In the genomic region with DNA sequence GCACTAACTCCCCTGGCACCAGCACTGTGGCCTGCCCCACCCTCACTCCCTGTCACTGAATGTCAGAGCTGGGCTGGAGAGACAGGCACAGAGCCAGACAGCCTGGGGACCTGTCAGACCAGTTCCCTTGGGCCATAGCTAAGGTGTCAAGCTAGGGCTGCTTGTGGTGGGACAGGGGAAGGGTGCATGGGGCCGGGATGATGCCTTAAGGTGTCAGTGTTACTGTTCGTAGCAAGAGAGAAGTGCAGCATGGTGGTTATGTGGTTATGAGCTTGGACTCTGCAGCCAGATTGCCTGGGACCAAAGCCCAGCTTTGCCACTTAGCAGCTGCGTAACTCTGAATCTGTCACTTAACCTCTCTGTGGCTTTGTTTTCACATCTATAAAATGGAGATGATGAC, we compare ENCODE assay signal across 8 cellular contexts. TPM values are rescaled to one million over a fixed set of nuclear protein-coding genes. Genes with fewer than 3 reads are reported as not detected.
DNase-seq lines count a peak whose midpoint lies in the region; ATAC-seq and TF ChIP-seq lines count a peak whose summit lies in the region.

No MANE protein-coding gene starts in this region.

- TF ChIP-seq RAD21 in SK-N-SH (IDR thresholded peaks at IDR 0.05; ENCODE audit: low read length) = no peak

- H3F3A ChIP-seq in SK-N-SH (replicated peaks; ENCODE audit: insufficient read depth) = no peaks in the 10 kb centered on the region

- no peaks in the 10 kb centered on the region for H4K20me1 ChIP-seq in SK-N-SH (ENCODE audit: insufficient read depth)

- H3K9me2 ChIP-seq in SK-N-SH = no peaks in the 10 kb centered on the region

- WGBS in SK-N-SH (ENCODE audit: low lambda C conversion rate) = 81% methylated on average over 3 of the region's 3 CpGs

- ATAC-seq in GM18909 (IDR thresholded peaks at IDR 0.05; ENCODE audit: poor library complexity, unreplicated experiment) (peak; percentile 34), HG03060 (IDR thresholded peaks at IDR 0.05; ENCODE audit: low read depth, unreplicated experiment) (peak; percentile 24), gastrocnemius medialis (no peak)

- H3K79me2 ChIP-seq in SK-N-SH (ENCODE audit: insufficient read depth) = no peaks in the 10 kb centered on the region

- H3K9me3 ChIP-seq in gastrocnemius medialis (no peaks in the 10 kb centered on the region), SK-N-SH (no peaks in the 10 kb centered on the region)

- POLR2A ChIA-PET in SK-N-SH (lab: Yijun Ruan, JAX) = interaction anchor here (1.0 kb wide), 2 partner anchors 11 to 18 kb away, joined by 3 to 6 read pairs; no protein-coding TSS in a partner anchor

- H3K36me3 ChIP-seq in gastrocnemius medialis (no peaks in the 10 kb centered on the region), SK-N-SH (replicated peaks in 1 of 2; ENCODE audit: control insufficient read depth in 1 of 2, insufficient read depth in 2 of 2, low read length in 1 of 2) (no peaks in the 10 kb centered on the region)

- no peak for TF ChIP-seq POLR2A in gastrocnemius medialis (IDR thresholded peaks at IDR 0.05)

- DNase-seq in gastrocnemius medialis = no peak
- no peak for DNase-seq in T-helper 9 cell
- no peak for DNase-seq in cerebellar nuclear complex (lab: John Stamatoyannopoulos, UW)
- no peak for DNase-seq in NCI-H1105 (lab: John Stamatoyannopoulos, UW)
- no peak for DNase-seq in SK-N-SH

- H2AFZ ChIP-seq in SK-N-SH (ENCODE audit: low read depth) = no peak overlapping the region

- H3K27ac ChIP-seq in cingulate gyrus (ENCODE audit: low read depth, low read length) = peak overlapping the region; percentile 98
- H3K27ac ChIP-seq in gastrocnemius medialis = peak overlapping the region; percentile 75 to 90 (median 78)
- no peak overlapping the region for H3K27ac ChIP-seq in SK-N-SH (ENCODE audit: low read depth in 2 of 2, low read length in 1 of 2)

- no peak for TF ChIP-seq CTCF in gastrocnemius medialis (IDR thresholded peaks at IDR 0.05 in 4 of 5, conservative IDR thresholded peaks at IDR 0.05 in 1 of 5)
- no peak for TF ChIP-seq CTCF in SK-N-SH (IDR thresholded peaks at IDR 0.05)

- in situ Hi-C loops in gastrocnemius medialis (cut with MboI; ENCODE audit: low sequenced_read_pairs in 4 of 4) = no loop called here

- CTCF ChIA-PET in SK-N-SH (lab: Yijun Ruan, JAX) = interaction anchor here (1.2 to 18.0 kb wide), 6 partner anchors 14 to 83 kb away, joined by 4 to 435 read pairs (median 11); a partner anchor contains a TSS

- H3K4me2 ChIP-seq in SK-N-SH = no peak overlapping the region

- H3K9ac ChIP-seq in SK-N-SH = no peak overlapping the region

- intact Hi-C loops in gastrocnemius medialis (cut with DNase I; ENCODE audit: low total_unique reads) = loop anchor here (5.0 kb wide), 1 partner anchor 38 kb away; no protein-coding TSS in a partner anchor

- H3K27me3 ChIP-seq in gastrocnemius medialis = no peaks in the 10 kb centered on the region
- no peaks in the 10 kb centered on the region for H3K27me3 ChIP-seq in SK-N-SH (ENCODE audit: insufficient read depth)

- H3K4me3 ChIP-seq in gastrocnemius medialis = peak overlapping the region; percentile 62 to 91 (median 72)
- H3K4me3 ChIP-seq in SK-N-SH (ENCODE audit: low read depth in 2 of 2, low read length in 1 of 2) = no peak overlapping the region

- TF ChIP-seq EP300 in SK-N-SH (IDR thresholded peaks at IDR 0.05; ENCODE audit: borderline replicate concordance in 1 of 2, low read depth in 1 of 2, low read length in 1 of 2) = no peak

- H3K4me1 ChIP-seq in gastrocnemius medialis (peaks cover 41 to 50% of the 10 kb centered on the region in 2 donors), SK-N-SH (ENCODE audit: control insufficient read depth in 1 of 2, insufficient read depth in 2 of 2, low read depth in 1 of 2, low read length in 1 of 2) (peaks cover 12 to 65% of the 10 kb centered on the region in 2 experiments; a peak in 3 of 4 replicates)

TF ChIP-seq in SK-N-SH, 30 proteins besides CTCF, POLR2A, EP300 and RAD21:
- TF ChIP-seq RCOR1 (IDR thresholded peaks at IDR 0.05; ENCODE audit: low read length) (no peak), YY1 (IDR thresholded peaks at IDR 0.05; ENCODE audit: low read depth) (no peak), JUND (IDR thresholded peaks at IDR 0.05) (no peak), RFX5 (IDR thresholded peaks at IDR 0.05; ENCODE audit: low read length) (no peak), FOSL2 (IDR thresholded peaks at IDR 0.05; ENCODE audit: borderline replicate concordance, low read depth) (no peak), GABPA (IDR thresholded peaks at IDR 0.05; ENCODE audit: low read depth) (no peak), CHD2 (IDR thresholded peaks at IDR 0.05; ENCODE audit: low read length, partially characterized antibody) (no peak), ELF1 (IDR thresholded peaks at IDR 0.05) (no peak)
- TF ChIP-seq, protein P1, sequence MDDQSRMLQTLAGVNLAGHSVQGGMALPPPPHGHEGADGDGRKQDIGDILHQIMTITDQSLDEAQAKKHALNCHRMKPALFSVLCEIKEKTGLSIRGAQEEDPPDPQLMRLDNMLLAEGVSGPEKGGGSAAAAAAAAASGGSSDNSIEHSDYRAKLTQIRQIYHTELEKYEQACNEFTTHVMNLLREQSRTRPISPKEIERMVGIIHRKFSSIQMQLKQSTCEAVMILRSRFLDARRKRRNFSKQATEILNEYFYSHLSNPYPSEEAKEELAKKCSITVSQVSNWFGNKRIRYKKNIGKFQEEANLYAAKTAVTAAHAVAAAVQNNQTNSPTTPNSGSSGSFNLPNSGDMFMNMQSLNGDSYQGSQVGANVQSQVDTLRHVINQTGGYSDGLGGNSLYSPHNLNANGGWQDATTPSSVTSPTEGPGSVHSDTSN (IDR thresholded peaks at IDR 0.05) = no peak
- TF ChIP-seq, protein P2, sequence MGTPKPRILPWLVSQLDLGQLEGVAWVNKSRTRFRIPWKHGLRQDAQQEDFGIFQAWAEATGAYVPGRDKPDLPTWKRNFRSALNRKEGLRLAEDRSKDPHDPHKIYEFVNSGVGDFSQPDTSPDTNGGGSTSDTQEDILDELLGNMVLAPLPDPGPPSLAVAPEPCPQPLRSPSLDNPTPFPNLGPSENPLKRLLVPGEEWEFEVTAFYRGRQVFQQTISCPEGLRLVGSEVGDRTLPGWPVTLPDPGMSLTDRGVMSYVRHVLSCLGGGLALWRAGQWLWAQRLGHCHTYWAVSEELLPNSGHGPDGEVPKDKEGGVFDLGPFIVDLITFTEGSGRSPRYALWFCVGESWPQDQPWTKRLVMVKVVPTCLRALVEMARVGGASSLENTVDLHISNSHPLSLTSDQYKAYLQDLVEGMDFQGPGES (IDR thresholded peaks at IDR 0.05; ENCODE audit: low read depth, low read length) = no peak
- TF ChIP-seq, protein P3, sequence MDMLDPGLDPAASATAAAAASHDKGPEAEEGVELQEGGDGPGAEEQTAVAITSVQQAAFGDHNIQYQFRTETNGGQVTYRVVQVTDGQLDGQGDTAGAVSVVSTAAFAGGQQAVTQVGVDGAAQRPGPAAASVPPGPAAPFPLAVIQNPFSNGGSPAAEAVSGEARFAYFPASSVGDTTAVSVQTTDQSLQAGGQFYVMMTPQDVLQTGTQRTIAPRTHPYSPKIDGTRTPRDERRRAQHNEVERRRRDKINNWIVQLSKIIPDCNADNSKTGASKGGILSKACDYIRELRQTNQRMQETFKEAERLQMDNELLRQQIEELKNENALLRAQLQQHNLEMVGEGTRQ (IDR thresholded peaks at IDR 0.05; ENCODE audit: borderline replicate concordance, low read depth, low read length) = no peak
- TF ChIP-seq, protein P4, sequence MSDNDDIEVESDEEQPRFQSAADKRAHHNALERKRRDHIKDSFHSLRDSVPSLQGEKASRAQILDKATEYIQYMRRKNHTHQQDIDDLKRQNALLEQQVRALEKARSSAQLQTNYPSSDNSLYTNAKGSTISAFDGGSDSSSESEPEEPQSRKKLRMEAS (IDR thresholded peaks at IDR 0.05; ENCODE audit: low read depth) = no peak

RNA-seq across cellular contexts. Expression of a gene that starts 3.8 kb away (rescaled TPM):
- 10 to 100 TPM; 17.0 to 27.0 (median 22.3) TPM for total RNA-seq in gastrocnemius medialis
- 0.90 and 0.93 TPM in 2 replicates for polyA plus RNA-seq in SK-N-SH (2012; rRNA removed)
- 0.23 and 0.42 TPM in 2 replicates for polyA plus RNA-seq in SK-N-SH (2012; cell fraction: cytosol; rRNA removed)
- 3.8 and 4.7 TPM in 2 replicates for polyA plus RNA-seq in SK-N-SH (2012; cell fraction: nucleus; rRNA removed)

RNA-seq across cellular contexts. Expression of a gene that starts 18.2 kb away (rescaled TPM):
- total RNA-seq in gastrocnemius medialis = 10 to 100 TPM; 28.3 to 62.6 (median 45.6) TPM
- polyA plus RNA-seq in SK-N-SH (2012; rRNA removed) = 7.3 and 8.1 TPM in 2 replicates
- 4.7 and 6.8 TPM in 2 replicates for polyA plus RNA-seq in SK-N-SH (2012; cell fraction: cytosol; rRNA removed)
- 13.1 and 16.1 TPM in 2 replicates for polyA plus RNA-seq in SK-N-SH (2012; cell fraction: nucleus; rRNA removed)

RNA-seq across cellular contexts. Expression of a gene that starts 29.6 kb away (rescaled TPM):
- total RNA-seq in gastrocnemius medialis = under 1 TPM in 1 of 4 donors, not detected in 3; 0.16 TPM
- not detected in 2 replicates for polyA plus RNA-seq in SK-N-SH (2012; rRNA removed)
- not detected in 2 replicates for polyA plus RNA-seq in SK-N-SH (2012; cell fraction: cytosol; rRNA removed)
- not detected in 2 replicates for polyA plus RNA-seq in SK-N-SH (2012; cell fraction: nucleus; rRNA removed)

RNA-seq across cellular contexts. Expression of a gene that starts 49.1 kb away (rescaled TPM):
- 10 to 100 TPM; 15.1 to 24.8 (median 20.5) TPM for total RNA-seq in gastrocnemius medialis
- polyA plus RNA-seq in SK-N-SH (2012; rRNA removed) = 6.7 and 9.3 TPM in 2 replicates
- polyA plus RNA-seq in SK-N-SH (2012; cell fraction: cytosol; rRNA removed) = 11.0 and 15.7 TPM in 2 replicates
- polyA plus RNA-seq in SK-N-SH (2012; cell fraction: nucleus; rRNA removed) = 2.4 and 7.6 TPM in 2 replicates

Comparison
In these comparisons a context has a peak if more than half of its experiments do, and no peak if none do; other contexts are left out.
1. ATAC-seq: peak in GM18909 (single experiment) and HG03060 (single experiment); none in gastrocnemius medialis (0 of 2).
2. H3K27ac ChIP-seq: peak in cingulate gyrus (single experiment) and gastrocnemius medialis (4 of 4); none in SK-N-SH (0 of 2).
3. H3K4me3 ChIP-seq: peak in gastrocnemius medialis (4 of 4); none in SK-N-SH (0 of 2).